Comparison of ENCODE assay signal across 1 cellular context in genomic region chr19:5949792-5950305, GRCh38.
TF ChIP-seq lines count a peak whose summit lies in the region.

No MANE protein-coding gene starts in this region.

TF ChIP-seq in SK-N-SH, 30 proteins besides CTCF, POLR2A, EP300 and RAD21:
- TF ChIP-seq GATA2 (CRISPR knock-in tag; IDR thresholded peaks at IDR 0.05) (no peak), ELF1 (IDR thresholded peaks at IDR 0.05) (no peak), NRF1 (IDR thresholded peaks at IDR 0.05; ENCODE audit: low read depth, low read length) (no peak), USF1 (IDR thresholded peaks at IDR 0.05; ENCODE audit: borderline replicate concordance, low read depth) (no peak), EZH2phosphoT487 (IDR thresholded peaks at IDR 0.05; ENCODE audit: borderline replicate concordance, low read depth) (no peak), REST (IDR thresholded peaks at IDR 0.05; ENCODE audit: low read depth, low read length) (no peak), TCF12 (IDR thresholded peaks at IDR 0.05) (no peak), POLR2AphosphoS5 (IDR thresholded peaks at IDR 0.05; ENCODE audit: low read depth, low read length) (no peak)
